9 cellular contexts compared by ENCODE assay signal in genomic region chr4:24476209-24476781, GRCh38.
DNase-seq lines count a peak whose midpoint lies in the region; ATAC-seq and TF ChIP-seq lines count a peak whose summit lies in the region.
"Had no signal": no experiment of that assay in that cellular context is flagged by ENCODE, and none has a peak within 500 bp of the region (broad histone marks: within the 10 kb centered on the region; RNA-seq: fewer than 3 reads in every experiment).

No MANE protein-coding gene starts in this region.

- intact Hi-C loops in sciatic nerve (cut with DNase I), result no loop called here

- no peak overlapping the region for H3K4me3 ChIP-seq in brain microvascular endothelial cell (ENCODE audit: low read depth, low read length)

- H3K27ac Mint-ChIP-seq in neural crest cell (ENCODE audit: unreplicated experiment), result no peak overlapping the region
- H3K27ac Mint-ChIP-seq: activated naive CD4-positive, alpha-beta T cell treated with anti-CD3 and anti-CD28 coated beads, Interleukin-2, amount 50 U/mL, for 24 hours had no signal

- no peak overlapping the region for H3K27ac ChIP-seq in brain microvascular endothelial cell

- ATAC-seq in HG03469 (IDR thresholded peaks at IDR 0.05; ENCODE audit: unreplicated experiment) (peak; percentile 54), sciatic nerve (no peak)

- peaks cover 65% of the 10 kb centered on the region for H3K27me3 Mint-ChIP-seq in neural crest cell (ENCODE audit: low read depth)

- H3K4me3 Mint-ChIP-seq in neural crest cell, result peak overlapping the region; percentile 73
- H3K4me3 Mint-ChIP-seq: activated naive CD4-positive, alpha-beta T cell treated with anti-CD3 and anti-CD28 coated beads, Interleukin-2, amount 50 U/mL, for 24 hours had no signal

- in situ Hi-C loops in brain microvascular endothelial cell (cut with HindIII; ENCODE audit: low pct_ligation_motif_present, low sequenced_read_pairs), result no loop called here

- no peaks in the 10 kb centered on the region for H3K36me3 Mint-ChIP-seq in neural crest cell (ENCODE audit: low read depth)
- H3K36me3 Mint-ChIP-seq: activated naive CD4-positive, alpha-beta T cell treated with anti-CD3 and anti-CD28 coated beads, Interleukin-2, amount 50 U/mL, for 24 hours had no signal

- TF ChIP-seq CTCF in brain microvascular endothelial cell (IDR thresholded peaks at IDR 0.05; ENCODE audit: low read depth, low read length, missing control alignments) (peak; percentile 62), neural crest cell (conservative IDR thresholded peaks at IDR 0.05) (peak; percentile 69)

- no peaks in the 10 kb centered on the region for H3K9me3 Mint-ChIP-seq in neural crest cell

- H3K4me1 Mint-ChIP-seq in neural crest cell, result peaks cover 18% of the 10 kb centered on the region

- DNase-seq in ELR (ENCODE audit: low read depth), result peak; percentile 49
- DNase-seq in brain microvascular endothelial cell, result no peak
- no peak for DNase-seq in neural crest cell (ENCODE audit: low read depth, low spot score)
- no peak for DNase-seq in activated CD4-positive, alpha-beta T cell treated with anti-CD3 and anti-CD28 coated beads, Interleukin-2, amount 50 U/mL, for 1 hour
- DNase-seq in sciatic nerve (ENCODE audit: low spot score), result no peak
- DNase-seq in kidney glomerular epithelial cell (lab: John Stamatoyannopoulos, UW), result no peak
- no peak for DNase-seq in NCI-H146 treated with DMSO at 0.1 percent for 48 hours (lab: John Stamatoyannopoulos, UW; ENCODE audit: unreplicated experiment)

- no peaks in the 10 kb centered on the region for H3K27me3 ChIP-seq in brain microvascular endothelial cell (replicated peaks)

- no peaks in the 10 kb centered on the region for H3K36me3 ChIP-seq in brain microvascular endothelial cell (replicated peaks)
